Comparison of ENCODE assay signal across 17 cellular contexts in the genomic region with DNA sequence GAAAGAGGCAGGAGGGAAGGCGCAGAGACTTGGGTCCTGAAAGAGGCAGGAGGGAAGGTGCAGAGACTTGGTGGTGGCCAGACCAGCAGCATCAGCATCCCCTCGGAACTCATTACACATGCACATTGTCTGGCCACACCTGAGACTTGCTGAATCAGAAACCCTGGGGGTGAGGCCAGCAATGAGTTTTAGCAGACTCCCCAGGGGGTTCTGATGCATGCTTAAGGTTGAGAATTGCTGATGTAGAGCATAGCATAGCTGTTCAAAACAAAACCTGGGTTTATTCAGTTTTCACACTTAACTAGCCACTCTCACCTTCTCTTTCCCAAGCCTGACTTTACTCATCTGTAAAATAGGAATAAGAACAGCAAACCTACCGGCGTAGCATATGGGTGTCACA.
DNase-seq lines count a peak whose midpoint lies in the region; ATAC-seq and TF ChIP-seq lines count a peak whose summit lies in the region.
"Had no signal": no experiment of that assay in that cellular context is flagged by ENCODE, and none has a peak within 500 bp of the region (broad histone marks: within the 10 kb centered on the region; RNA-seq: fewer than 3 reads in every experiment).

No MANE protein-coding gene starts in this region.

- no peak overlapping the region for H2AFZ ChIP-seq in hepatocyte

- no peak overlapping the region for H3K4me3 ChIP-seq in hepatocyte
- H3K4me3 ChIP-seq: adrenal gland, pancreas, stomach had no signal

- ATAC-seq in GM18867 (IDR thresholded peaks at IDR 0.05; ENCODE audit: unreplicated experiment) = peak; percentile 71
- peak; percentile 83 for ATAC-seq in GM21717 (IDR thresholded peaks at IDR 0.05; ENCODE audit: unreplicated experiment)
- ATAC-seq in HG03342 (IDR thresholded peaks at IDR 0.05; ENCODE audit: unreplicated experiment) = peak; percentile 72
- ATAC-seq in HG03520 (IDR thresholded peaks at IDR 0.05; ENCODE audit: unreplicated experiment) = no peak
- ATAC-seq: pancreas had no signal

- H3K79me2 ChIP-seq in hepatocyte = no peaks in the 10 kb centered on the region

- no peaks in the 10 kb centered on the region for H3K36me3 ChIP-seq in hepatocyte (replicated peaks; ENCODE audit: insufficient read depth, low read depth)
- H3K36me3 ChIP-seq: adrenal gland, pancreas, stomach had no signal

- H3K9me3 ChIP-seq in hepatocyte (ENCODE audit: low read depth) = no peaks in the 10 kb centered on the region
- H3K9me3 ChIP-seq: adrenal gland, pancreas, stomach had no signal

- WGBS in hepatocyte (ENCODE audit: low lambda C conversion rate, missing lambda C conversion rate) = 66% methylated on average over 4 of the region's 4 CpGs

- DNase-seq in mesenteric fat pad (ENCODE audit: low spot score) (peak; percentile 83), hepatocyte (ENCODE audit: low spot score) (no peak), iPS-NIHi7 (ENCODE audit: extremely low spot score) (no peak), glomerular visceral epithelial cell (ENCODE audit: extremely low spot score) (no peak)
- DNase-seq: activated CD4-positive, alpha-beta T cell treated with anti-CD3 and anti-CD28 coated beads for 48 hours; activated T-cell treated with anti-CD3 and anti-CD28 coated beads, Interleukin-2, amount 50 U/mL, for 24 hours; adrenal gland; CD4-positive, CD25-positive, alpha-beta regulatory T cell; IMR-90; NCI-H510A treated with DMSO at 0.1 percent for 48 hours; pancreas; stomach; T-helper 2 cell had no signal

- TF ChIP-seq CTCF in hepatocyte (IDR thresholded peaks at IDR 0.05; ENCODE audit: poor library complexity) = no peak

- no peaks in the 10 kb centered on the region for H3K27me3 ChIP-seq in hepatocyte
- H3K27me3 ChIP-seq: adrenal gland, pancreas, stomach had no signal

- no peaks in the 10 kb centered on the region for H3K4me1 ChIP-seq in hepatocyte (ENCODE audit: insufficient read depth)
- H3K4me1 ChIP-seq: adrenal gland, pancreas, stomach had no signal

- H3K4me2 ChIP-seq in hepatocyte = no peak overlapping the region

- no peak overlapping the region for H3K27ac ChIP-seq in hepatocyte
- H3K27ac ChIP-seq: adrenal gland, pancreas, stomach had no signal

- H4K20me1 ChIP-seq in hepatocyte (ENCODE audit: insufficient read depth, poor library complexity, severe bottlenecking) = no peaks in the 10 kb centered on the region

- H3K9me2 ChIP-seq in hepatocyte (replicated peaks; ENCODE audit: insufficient read depth) = no peaks in the 10 kb centered on the region
